In genomic region chr6:135411339-135411738, GRCh38 we compare ENCODE assay signal across 14 cellular contexts.
A peak's percentile ranks its signal among the peaks of the same experiment; 100 is the strongest.
DNase-seq lines count a peak whose midpoint lies in the region; ATAC-seq and TF ChIP-seq lines count a peak whose summit lies in the region.
"Had no signal": no experiment of that assay in that cellular context is flagged by ENCODE, and none has a peak within 500 bp of the region (broad histone marks: within the 10 kb centered on the region; RNA-seq: fewer than 3 reads in every experiment).

No MANE protein-coding gene starts in this region.

- DNase-seq in AG08396 (ENCODE audit: low spot score) (peak; percentile 2), PC-9 (no peak), fibroblast of villous mesenchyme (ENCODE audit: low read depth) (peak; percentile 10), NCI-H226 (no peak), foreskin melanocyte (no peak)
- no peak for DNase-seq in activated CD4-positive, alpha-beta memory T cell treated with anti-CD3 and anti-CD28 coated beads, Interleukin-2, amount 10 ng/mL, durations not matched to agents 7 days and 5 days
- DNase-seq: amygdala; islet precursor cell; stimulated activated CD4-positive, alpha-beta T cell treated with anti-CD3 and anti-CD28 coated beads, Interleukin-4, amount 100 ng/mL, for 1 hour; stomach; T-helper 1 cell had no signal

- no peaks in the 10 kb centered on the region for H3K79me2 ChIP-seq in PC-9 (ENCODE audit: low read depth)

- CTCF ChIA-PET in PC-9 (lab: Charles Lee), result no interaction called here
- CTCF ChIA-PET in activated CD4-positive, alpha-beta memory T cell treated with anti-CD3 and anti-CD28 coated beads, Interleukin-2, amount 10 ng/mL, durations not matched to agents 7 days and 5 days (lab: Charles Lee), result interaction anchor here (0.9 to 1.6 kb wide), 3 partner anchors 9 to 267 kb away, joined by 3 read pairs; no protein-coding TSS in a partner anchor

- intact Hi-C loops in PC-9 (cut with micrococcal nuclease; ENCODE audit: unreplicated experiment), result no loop called here

- H3K36me3 Mint-ChIP-seq in activated CD4-positive, alpha-beta memory T cell treated with anti-CD3 and anti-CD28 coated beads, Interleukin-2, amount 10 ng/mL, durations not matched to agents 7 days and 5 days (ENCODE audit: low read depth), result peaks cover 12% of the 10 kb centered on the region

- no peaks in the 10 kb centered on the region for H3K27me3 ChIP-seq in PC-9 (ENCODE audit: insufficient read depth, low read depth)
- H3K27me3 ChIP-seq: neutrophil, stomach had no signal

- ATAC-seq in HG03439 (IDR thresholded peaks at IDR 0.05; ENCODE audit: unreplicated experiment), result no peak

- no peak overlapping the region for H2AFZ ChIP-seq in PC-9

- no peaks in the 10 kb centered on the region for H3K4me1 ChIP-seq in PC-9 (replicated peaks; ENCODE audit: insufficient read depth)
- H3K4me1 ChIP-seq: stomach had no signal

- no peaks in the 10 kb centered on the region; the same call in 1 of the 2 replicates for H3F3A ChIP-seq in PC-9 (ENCODE audit: insufficient read depth, low read depth)

- TF ChIP-seq CTCF in GM12874 (IDR thresholded peaks at IDR 0.05; ENCODE audit: insufficient read depth, low read depth, low read length), result peak; percentile 16; the same call in 1 of the 2 replicates
- TF ChIP-seq CTCF in PC-9 (conservative IDR thresholded peaks at IDR 0.05), result peak; percentile 56
- TF ChIP-seq CTCF in fibroblast of villous mesenchyme (IDR thresholded peaks at IDR 0.05; ENCODE audit: insufficient read depth, low read depth, low read length), result peak; percentile 35

- H3K36me3 ChIP-seq in PC-9 (ENCODE audit: low read depth), result 0 out of 2 replicates have a peak, but pooled peaks cover 9% of the 10 kb centered on the region
- H3K36me3 ChIP-seq: neutrophil had no signal

- no peaks in the 10 kb centered on the region for H3K9me3 ChIP-seq in PC-9 (ENCODE audit: insufficient read depth, low read depth)
- H3K9me3 ChIP-seq: neutrophil, stomach had no signal

- no peak overlapping the region for H3K4me3 Mint-ChIP-seq in activated CD4-positive, alpha-beta memory T cell treated with anti-CD3 and anti-CD28 coated beads, Interleukin-2, amount 10 ng/mL, durations not matched to agents 7 days and 5 days

- H3K4me1 Mint-ChIP-seq in activated CD4-positive, alpha-beta memory T cell treated with anti-CD3 and anti-CD28 coated beads, Interleukin-2, amount 10 ng/mL, durations not matched to agents 7 days and 5 days, result no peaks in the 10 kb centered on the region

- H3K4me2 ChIP-seq in PC-9, result no peak overlapping the region

- no peaks in the 10 kb centered on the region for H3K9me3 Mint-ChIP-seq in activated CD4-positive, alpha-beta memory T cell treated with anti-CD3 and anti-CD28 coated beads, Interleukin-2, amount 10 ng/mL, durations not matched to agents 7 days and 5 days

- POLR2A ChIA-PET in PC-9 (lab: Charles Lee; ENCODE audit: unreplicated experiment), result no interaction called here
- POLR2A ChIA-PET in activated CD4-positive, alpha-beta memory T cell treated with anti-CD3 and anti-CD28 coated beads, Interleukin-2, amount 10 ng/mL, durations not matched to agents 7 days and 5 days (lab: Charles Lee), result no interaction called here

- H3K27ac Mint-ChIP-seq in activated CD4-positive, alpha-beta memory T cell treated with anti-CD3 and anti-CD28 coated beads, Interleukin-2, amount 10 ng/mL, durations not matched to agents 7 days and 5 days, result no peak overlapping the region

- H4K20me1 ChIP-seq in PC-9 (ENCODE audit: insufficient read depth), result no peaks in the 10 kb centered on the region; the same call in 1 of the 2 replicates

- no peaks in the 10 kb centered on the region for H3K27me3 Mint-ChIP-seq in activated CD4-positive, alpha-beta memory T cell treated with anti-CD3 and anti-CD28 coated beads, Interleukin-2, amount 10 ng/mL, durations not matched to agents 7 days and 5 days

- H3K27ac ChIP-seq in PC-9, result no peak overlapping the region
- H3K27ac ChIP-seq: neutrophil, stomach had no signal

- H3K9me2 ChIP-seq in PC-9 (ENCODE audit: insufficient read depth), result 0 out of 2 replicates have a peak, but pooled peaks cover 7% of the 10 kb centered on the region

- no TSS peak for BruUV-seq in PC-9 (replicated peaks; lab: Mats Ljungman, UMichigan)

- H3K4me3 ChIP-seq in PC-9 (no peak overlapping the region), fibroblast of villous mesenchyme (ENCODE audit: low read depth, low read length) (no peak overlapping the region)
- H3K4me3 ChIP-seq: stomach had no signal

Comparison
In these comparisons a context has a peak if more than half of its experiments do, and no peak if none do; other contexts are left out.
1. DNase-seq: peak in AG08396 (single experiment) and fibroblast of villous mesenchyme (single experiment); none in PC-9 (0 of 2), activated CD4-positive, alpha-beta memory T cell treated with anti-CD3 and anti-CD28 coated beads, Interleukin-2, amount 10 ng/mL, durations not matched to agents 7 days and 5 days (single experiment), NCI-H226 (single experiment) and foreskin melanocyte (single experiment).
2. Peak in every context shown above with its lines, with median percentiles within 50 percentile points of each other: CTCF ChIP-seq.